In genomic region chr3:38003371-38003816, GRCh38 we compare ENCODE assay signal across 8 cellular contexts. TPM values are rescaled to one million over a fixed set of nuclear protein-coding genes. Genes with fewer than 3 reads are reported as not detected.
A peak's percentile ranks its signal among the peaks of the same experiment; 100 is the strongest.
DNase-seq lines count a peak whose midpoint lies in the region; ATAC-seq and TF ChIP-seq lines count a peak whose summit lies in the region.

No MANE protein-coding gene starts in this region.

- no peak for TF ChIP-seq EP300 in Ishikawa (IDR thresholded peaks at IDR 0.05; ENCODE audit: borderline replicate concordance)

- no peaks in the 10 kb centered on the region for H3K9me3 Mint-ChIP-seq in stimulated activated memory B cell treated with anti-CD40 and anti-IgM and Interleukin-4, amounts not matched to agents 10 μg/mL and 1 μg/mL and 100 μg/mL, for 72 hours

- no peak for ATAC-seq in stimulated activated memory B cell treated with anti-CD40 and anti-IgM and Interleukin-4, amounts not matched to agents 10 μg/mL and 1 μg/mL and 100 μg/mL, for 72 hours
- no peak for ATAC-seq in HG03354 (IDR thresholded peaks at IDR 0.05; ENCODE audit: poor library complexity, severe bottlenecking, unreplicated experiment)

- H3K36me3 Mint-ChIP-seq in stimulated activated memory B cell treated with anti-CD40 and anti-IgM and Interleukin-4, amounts not matched to agents 10 μg/mL and 1 μg/mL and 100 μg/mL, for 72 hours: peaks cover 29% of the 10 kb centered on the region

- no peak overlapping the region for H3K27ac Mint-ChIP-seq in stimulated activated memory B cell treated with anti-CD40 and anti-IgM and Interleukin-4, amounts not matched to agents 10 μg/mL and 1 μg/mL and 100 μg/mL, for 72 hours

- DNase-seq in Daoy (ENCODE audit: low read depth) (peak; percentile 44), medulla oblongata (ENCODE audit: extremely low spot score) (peak; percentile 87)
- DNase-seq in activated CD4-positive, alpha-beta T cell treated with anti-CD3 and anti-CD28 coated beads, Interleukin-2, amount 50 U/mL, for 48 hours: peak; percentile 74 to 78
- DNase-seq in effector CD8-positive, alpha-beta T cell (lab: John Stamatoyannopoulos, UW): peak; percentile 50
- peak in 5 of 6 experiments; percentile 42 to 62 (median 52) for DNase-seq in stimulated activated naive CD4-positive, alpha-beta T cell (lab: John Stamatoyannopoulos, UW)

- peak; percentile 67 for TF ChIP-seq RAD21 in Ishikawa (IDR thresholded peaks at IDR 0.05; ENCODE audit: low read depth)

- peaks cover 32% of the 10 kb centered on the region for H3K4me1 Mint-ChIP-seq in stimulated activated memory B cell treated with anti-CD40 and anti-IgM and Interleukin-4, amounts not matched to agents 10 μg/mL and 1 μg/mL and 100 μg/mL, for 72 hours

- H3K27me3 Mint-ChIP-seq in stimulated activated memory B cell treated with anti-CD40 and anti-IgM and Interleukin-4, amounts not matched to agents 10 μg/mL and 1 μg/mL and 100 μg/mL, for 72 hours: no peaks in the 10 kb centered on the region

- H3K4me3 Mint-ChIP-seq in stimulated activated memory B cell treated with anti-CD40 and anti-IgM and Interleukin-4, amounts not matched to agents 10 μg/mL and 1 μg/mL and 100 μg/mL, for 72 hours: no peak overlapping the region

TF ChIP-seq in Ishikawa, 13 proteins besides CTCF, POLR2A, EP300 and RAD21:
- TF ChIP-seq EGR1 (IDR thresholded peaks at IDR 0.05) (no peak), FOXM1 (IDR thresholded peaks at IDR 0.05; ENCODE audit: borderline replicate concordance, low read depth) (no peak), YY1 (IDR thresholded peaks at IDR 0.05; ENCODE audit: low read depth) (no peak), TAF1 (IDR thresholded peaks at IDR 0.05; ENCODE audit: low read depth) (no peak), REST (IDR thresholded peaks at IDR 0.05; ENCODE audit: low read depth) (no peak), TEAD4 (IDR thresholded peaks at IDR 0.05) (no peak), NFIC (IDR thresholded peaks at IDR 0.05) (no peak)

RNA-seq across cellular contexts. Expression of gene VILL, which starts 12.8 kb away (rescaled TPM):
- 2.3 and 5.5 TPM in 2 replicates for total RNA-seq in Daoy (2014; rRNA removed; shearing (Covaris generic))

RNA-seq across cellular contexts. Expression of gene PLCD1, which starts 26.0 kb away (rescaled TPM):
- total RNA-seq in Daoy (2014; rRNA removed; shearing (Covaris generic)): 1.7 and 1.9 TPM in 2 replicates

RNA-seq across cellular contexts. Expression of gene DLEC1, which starts 35.6 kb away (rescaled TPM):
- total RNA-seq in Daoy (2014; rRNA removed; shearing (Covaris generic)): not detected in 2 replicates
